Comparison of ENCODE assay signal across 8 cellular contexts in the genomic region with DNA sequence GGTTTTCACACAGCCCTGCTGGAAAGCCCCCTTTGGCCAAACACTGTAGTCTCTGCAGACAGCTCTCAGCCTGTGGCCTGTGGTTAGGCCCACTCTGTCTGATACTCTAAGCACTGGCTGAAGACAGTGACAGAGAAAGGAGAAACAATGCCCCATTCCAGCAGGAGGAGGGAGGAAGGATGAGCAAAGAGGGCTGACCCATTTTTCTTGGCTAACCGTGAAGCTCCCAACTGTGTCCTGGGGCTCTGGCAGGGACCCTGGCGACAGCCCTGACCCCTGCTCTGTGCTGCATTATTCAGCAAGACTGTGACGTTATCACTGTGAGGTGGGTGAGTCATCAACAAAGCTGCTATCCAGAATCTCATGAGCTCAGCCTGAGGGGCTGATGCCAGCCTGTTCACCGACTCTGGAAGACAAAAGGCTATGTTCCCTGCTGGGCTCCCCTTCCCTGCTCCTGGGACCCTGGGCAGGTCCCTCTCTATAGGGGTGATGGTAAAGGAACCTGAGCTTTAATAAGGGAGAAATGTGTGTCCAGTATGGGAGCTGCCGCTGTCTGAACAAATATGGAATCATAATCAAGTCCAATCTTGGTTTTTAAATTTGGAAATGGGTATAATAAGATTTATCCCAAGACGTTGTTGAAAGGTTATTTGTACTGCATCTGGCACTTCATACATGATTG.
DNase-seq lines count a peak whose midpoint lies in the region; ATAC-seq lines count a peak whose summit lies in the region.

No MANE protein-coding gene starts in this region.

- DNase-seq in ELR (ENCODE audit: low read depth) (peak; percentile 78), LoVo (ENCODE audit: low spot score) (peak; percentile 54), dedifferentiated amniotic fluid mesenchymal stem cell (ENCODE audit: extremely low spot score) (peak; percentile 33), neuronal stem cell (ENCODE audit: low spot score) (no peak), NOMO-1 treated with DMSO at 0.1 percent for 48 hours (lab: John Stamatoyannopoulos, UW; ENCODE audit: unreplicated experiment) (no peak), left lobe of liver (ENCODE audit: low spot score) (no peak)
- no peak for DNase-seq in stimulated activated naive CD4-positive, alpha-beta T cell (lab: John Stamatoyannopoulos, UW)

- no peak overlapping the region for H3K4me2 ChIP-seq in neuronal stem cell (ENCODE audit: insufficient read depth, low read length, poor library complexity, severe bottlenecking)

- no peak overlapping the region for H3K4ac ChIP-seq in neuronal stem cell (ENCODE audit: low read length)

- H3K18ac ChIP-seq in neuronal stem cell (ENCODE audit: low read length): no peak overlapping the region

- H2BK5ac ChIP-seq in neuronal stem cell (ENCODE audit: low read length): no peak overlapping the region

- no peak overlapping the region for H3K23ac ChIP-seq in neuronal stem cell (ENCODE audit: low read depth, low read length, poor library complexity)

- no peaks in the 10 kb centered on the region for H3K36me3 ChIP-seq in neuronal stem cell (replicated peaks in 1 of 2; ENCODE audit: control insufficient read depth in 2 of 2, insufficient read depth in 2 of 2, low read length in 2 of 2)

- no CpG with 5 or more reads among the region's 6 CpGs for WGBS in neuronal stem cell (ENCODE audit: extremely low coverage in 2 of 2, insufficient read length in 2 of 2, insufficient replicate concordance in 1 of 2), 2 donors

- no peak overlapping the region for H3K4me3 ChIP-seq in neuronal stem cell (ENCODE audit: low read length in 2 of 2)

- no peak overlapping the region for H3K14ac ChIP-seq in neuronal stem cell (ENCODE audit: low read length)

- H2BK15ac ChIP-seq in neuronal stem cell (ENCODE audit: low read length): peak overlapping the region; percentile 35

- H3K9me3 ChIP-seq in neuronal stem cell (replicated peaks in 1 of 2; ENCODE audit: control insufficient read depth in 2 of 2, insufficient read depth in 1 of 2, low read depth in 1 of 2, low read length in 2 of 2): peaks cover 3 to 5% of the 10 kb centered on the region in 2 donors

- peaks cover 11 to 14% of the 10 kb centered on the region in 2 donors for H3K4me1 ChIP-seq in neuronal stem cell (ENCODE audit: control insufficient read depth in 2 of 2, insufficient read depth in 1 of 2, low read depth in 1 of 2, low read length in 2 of 2)

- H3K27ac ChIP-seq in neuronal stem cell (replicated peaks; ENCODE audit: low read length): no peak overlapping the region

- H2BK12ac ChIP-seq in neuronal stem cell (ENCODE audit: low read length): no peak overlapping the region

- no peak overlapping the region for H2BK120ac ChIP-seq in neuronal stem cell (ENCODE audit: low read depth, low read length)

- no peak overlapping the region for H4K8ac ChIP-seq in neuronal stem cell (ENCODE audit: low read depth, low read length)

- ATAC-seq in GM18519 (IDR thresholded peaks at IDR 0.05; ENCODE audit: low FRiP score, unreplicated experiment) (no peak), left lobe of liver (no peak)

- H3K79me1 ChIP-seq in neuronal stem cell (ENCODE audit: low read depth, low read length): no peaks in the 10 kb centered on the region

- no peak overlapping the region for H4K91ac ChIP-seq in neuronal stem cell (ENCODE audit: low read depth, low read length, poor library complexity)

- peak overlapping the region; percentile 53 for H3K9ac ChIP-seq in neuronal stem cell (ENCODE audit: low read depth, low read length, poor library complexity)

- H2AFZ ChIP-seq in neuronal stem cell (ENCODE audit: low read length): peak overlapping the region; percentile 12

- H2AK5ac ChIP-seq in neuronal stem cell (ENCODE audit: low read depth, low read length): no peak overlapping the region

- H3K27me3 ChIP-seq in neuronal stem cell (ENCODE audit: control insufficient read depth in 3 of 3, insufficient read depth in 3 of 3, low read depth in 1 of 3, low read length in 3 of 3): no peaks in the 10 kb centered on the region

Comparison
In these comparisons a context has a peak if more than half of its experiments do, and no peak if none do; other contexts are left out.
1. DNase-seq: peak in ELR (single experiment), LoVo (single experiment) and dedifferentiated amniotic fluid mesenchymal stem cell (single experiment); none in neuronal stem cell (single experiment), NOMO-1 treated with DMSO at 0.1 percent for 48 hours (single experiment), stimulated activated naive CD4-positive, alpha-beta T cell (0 of 6) and left lobe of liver (single experiment).